ENCODE assay signal across 8 cellular contexts in the genomic region with DNA sequence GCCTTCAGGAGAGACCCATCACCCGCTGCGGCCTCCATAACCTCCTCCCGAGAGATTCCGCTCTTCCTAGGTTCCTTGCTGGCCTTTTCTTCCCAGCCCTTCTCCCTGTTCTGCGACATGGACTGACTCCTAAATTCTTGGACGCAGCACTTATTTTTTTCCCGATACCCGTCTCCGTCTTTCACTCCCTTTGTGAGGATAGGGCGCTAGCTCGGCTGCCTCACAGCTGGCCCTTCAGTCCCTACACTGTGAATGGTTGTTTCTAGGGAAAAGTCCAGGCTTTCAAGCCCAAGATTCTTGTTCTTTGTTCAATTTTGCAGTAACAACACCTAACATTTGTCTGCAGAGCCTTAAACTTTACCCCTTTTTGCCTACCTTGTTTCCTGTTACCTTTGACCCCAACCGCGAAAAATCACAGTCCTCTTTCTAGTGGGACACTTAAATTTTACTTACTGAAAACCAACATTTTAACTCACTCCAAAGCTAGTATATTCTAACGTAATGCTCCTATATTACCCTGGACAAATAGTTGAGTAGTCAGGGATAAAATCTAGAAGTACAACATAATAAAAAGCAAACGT. TPM values are rescaled to one million over a fixed set of nuclear protein-coding genes. Genes with fewer than 3 reads are reported as not detected.
A peak's percentile ranks its signal among the peaks of the same experiment; 100 is the strongest.
DNase-seq lines count a peak whose midpoint lies in the region; ATAC-seq and TF ChIP-seq lines count a peak whose summit lies in the region.

No MANE protein-coding gene starts in this region.

- peaks cover 21% of the 10 kb centered on the region for H3K36me3 Mint-ChIP-seq in activated T-cell treated with anti-CD3 and anti-CD28 coated beads, Interleukin-2, amount 50 U/mL, for 24 hours (ENCODE audit: low read depth)
- peaks cover 4% of the 10 kb centered on the region for H3K36me3 Mint-ChIP-seq in T-helper 17 cell (ENCODE audit: low read depth)

- H3K4me2 ChIP-seq in parathyroid adenoma (ENCODE audit: low read length) = peak overlapping the region; percentile 95

- peak overlapping the region; percentile 80 for H2AFZ ChIP-seq in parathyroid adenoma

- peak overlapping the region; percentile 97 for H3K27ac Mint-ChIP-seq in activated T-cell treated with anti-CD3 and anti-CD28 coated beads, Interleukin-2, amount 50 U/mL, for 24 hours
- peak overlapping the region; percentile 100 for H3K27ac Mint-ChIP-seq in T-helper 17 cell

- no peaks in the 10 kb centered on the region for H3K27me3 ChIP-seq in parathyroid adenoma (ENCODE audit: control insufficient read depth, insufficient read depth, low read length)

- TF ChIP-seq CTCF in fibroblast of the aortic adventitia (IDR thresholded peaks at IDR 0.05; ENCODE audit: insufficient read depth, low read length) (no peak), parathyroid adenoma (IDR thresholded peaks at IDR 0.05) (no peak)

- peaks cover 28% of the 10 kb centered on the region for H3K4me1 Mint-ChIP-seq in activated T-cell treated with anti-CD3 and anti-CD28 coated beads, Interleukin-2, amount 50 U/mL, for 24 hours (ENCODE audit: low read depth)
- peaks cover 21% of the 10 kb centered on the region for H3K4me1 Mint-ChIP-seq in T-helper 17 cell

- H3K4me1 ChIP-seq in parathyroid adenoma = peaks cover 4% of the 10 kb centered on the region

- no peaks in the 10 kb centered on the region for H3K9me3 Mint-ChIP-seq in activated T-cell treated with anti-CD3 and anti-CD28 coated beads, Interleukin-2, amount 50 U/mL, for 24 hours

- H3K27me3 Mint-ChIP-seq in activated T-cell treated with anti-CD3 and anti-CD28 coated beads, Interleukin-2, amount 50 U/mL, for 24 hours = no peaks in the 10 kb centered on the region
- H3K27me3 Mint-ChIP-seq in T-helper 17 cell = no peaks in the 10 kb centered on the region

- no peaks in the 10 kb centered on the region for H3K36me3 ChIP-seq in parathyroid adenoma (ENCODE audit: control insufficient read depth, insufficient read depth, low read length)

- H3K79me2 ChIP-seq in parathyroid adenoma = peaks cover 24% of the 10 kb centered on the region

- peak overlapping the region; percentile 90 for H3K4me3 Mint-ChIP-seq in activated T-cell treated with anti-CD3 and anti-CD28 coated beads, Interleukin-2, amount 50 U/mL, for 24 hours
- peak overlapping the region; percentile 99 for H3K4me3 Mint-ChIP-seq in T-helper 17 cell

- no peak for DNase-seq in activated T-cell treated with anti-CD3 and anti-CD28 coated beads, Interleukin-2, amount 50 U/mL, for 24 hours
- DNase-seq in activated T-cell treated with anti-CD3 and anti-CD28 coated beads for 4 hours (no peak), T-helper 17 cell (no peak), fibroblast of the aortic adventitia (ENCODE audit: low read depth) (no peak), A172 (ENCODE audit: low spot score) (no peak), NCI-H524 treated with DMSO at 0.1 percent for 48 hours (lab: John Stamatoyannopoulos, UW) (no peak), NCI-H345 treated with DMSO at 0.1 percent for 48 hours (lab: John Stamatoyannopoulos, UW; ENCODE audit: unreplicated experiment) (no peak)

- H3K9me3 ChIP-seq in T-helper 17 cell (ENCODE audit: control insufficient read depth, low read length, poor library complexity, severe bottlenecking) (no peaks in the 10 kb centered on the region), parathyroid adenoma (ENCODE audit: control insufficient read depth, low read length) (no peaks in the 10 kb centered on the region)

- H3K4me3 ChIP-seq in fibroblast of the aortic adventitia (ENCODE audit: low read depth, low read length) (peak overlapping the region; percentile 83), parathyroid adenoma (ENCODE audit: low read depth, low read length) (peak overlapping the region; percentile 83)

- H3K27ac ChIP-seq in parathyroid adenoma = peak overlapping the region; percentile 87

- ATAC-seq in T-helper 17 cell = no peak

- H3K9ac ChIP-seq in parathyroid adenoma = peak overlapping the region; percentile 81

RNA-seq across cellular contexts. Expression of gene PIK3CB, which starts 0.5 kb away (rescaled TPM):
- total RNA-seq in T-helper 17 cell (10 to 100 TPM; 26.5 to 36.2 TPM), fibroblast of the aortic adventitia (ENCODE audit: low replicate concordance) (4.4 and 9.9 TPM in 2 replicates)
- total RNA-seq in A172 (2014; rRNA removed; shearing (Covaris generic)) = 11.6 and 12.1 TPM in 2 replicates
